ENCODE assay signal across 8 cellular contexts in genomic region chr19:2087621-2088100, GRCh38. TPM values are rescaled to one million over a fixed set of nuclear protein-coding genes. Genes with fewer than 3 reads are reported as not detected.
DNase-seq lines count a peak whose midpoint lies in the region; ATAC-seq, FAIRE-seq and TF ChIP-seq lines count a peak whose summit lies in the region.

No MANE protein-coding gene starts in this region.

- TF ChIP-seq CTCF in RWPE2 (IDR thresholded peaks at IDR 0.05; ENCODE audit: poor library complexity, severe bottlenecking) (no peak), hepatocyte (IDR thresholded peaks at IDR 0.05; ENCODE audit: poor library complexity) (no peak), D721Med (IDR thresholded peaks at IDR 0.05; ENCODE audit: insufficient read depth, missing control alignments) (no peak), coronary artery (IDR thresholded peaks at IDR 0.05) (no peak)

- H3K27me3 ChIP-seq in BLaER1 treated with 17β-estradiol and CSF1 and Interleukin-3, amounts not matched to agents 10 nM and 100 nM: no peaks in the 10 kb centered on the region
- H3K27me3 ChIP-seq in RWPE2 (ENCODE audit: insufficient read depth, poor library complexity, severe bottlenecking) (no peaks in the 10 kb centered on the region), hepatocyte (no peaks in the 10 kb centered on the region)

- no peak for FAIRE-seq in D721Med (lab: Jason Lieb, UNC)

- peak overlapping the region in 6 of 10 experiments; percentile 6 to 88 (median 24); a peak in 10 of 20 replicates for H3K4me3 ChIP-seq in BLaER1 treated with 17β-estradiol and CSF1 and Interleukin-3, amounts not matched to agents 10 nM and 100 nM
- H3K4me3 ChIP-seq in RWPE2 (ENCODE audit: severe bottlenecking): no peak overlapping the region
- H3K4me3 ChIP-seq in hepatocyte: no peak overlapping the region
- no peak overlapping the region for H3K4me3 ChIP-seq in coronary artery

- H3K9me3 ChIP-seq in BLaER1 treated with 17β-estradiol and CSF1 and Interleukin-3, amounts not matched to agents 10 nM and 100 nM (replicated peaks in 1 of 11): peaks cover 0 to 8% (median 0%) of the 10 kb centered on the region in 11 experiments; a peak in 4 of 22 replicates
- no peaks in the 10 kb centered on the region for H3K9me3 ChIP-seq in RWPE2 (ENCODE audit: severe bottlenecking)
- H3K9me3 ChIP-seq in hepatocyte (ENCODE audit: low read depth): no peaks in the 10 kb centered on the region

- H4K20me1 ChIP-seq in BLaER1 treated with 17β-estradiol and CSF1 and Interleukin-3, amounts not matched to agents 10 nM and 100 nM: peaks cover 0 to 34% (median 1%) of the 10 kb centered on the region in 11 experiments; a peak in 12 of 22 replicates
- peaks cover 4% of the 10 kb centered on the region for H4K20me1 ChIP-seq in hepatocyte (ENCODE audit: insufficient read depth, poor library complexity, severe bottlenecking)

- H3K4me2 ChIP-seq in BLaER1 treated with 17β-estradiol and CSF1 and Interleukin-3, amounts not matched to agents 10 nM and 100 nM: peak overlapping the region; percentile 91 to 100 (median 99)
- no peak overlapping the region for H3K4me2 ChIP-seq in hepatocyte

- ATAC-seq in GM18861 (IDR thresholded peaks at IDR 0.05; ENCODE audit: unreplicated experiment): peak; percentile 21
- ATAC-seq in RWPE2 (ENCODE audit: low read depth): no peak
- no peak for ATAC-seq in GM18868 (IDR thresholded peaks at IDR 0.05; ENCODE audit: unreplicated experiment)

- peaks cover 0 to 50% (median 15%) of the 10 kb centered on the region in 11 experiments; a peak in 14 of 22 replicates for H3K36me3 ChIP-seq in BLaER1 treated with 17β-estradiol and CSF1 and Interleukin-3, amounts not matched to agents 10 nM and 100 nM
- H3K36me3 ChIP-seq in RWPE2 (ENCODE audit: low read depth) (peaks cover 50% of the 10 kb centered on the region), hepatocyte (replicated peaks; ENCODE audit: insufficient read depth, low read depth) (no peaks in the 10 kb centered on the region)

- H3K4me1 ChIP-seq in BLaER1 treated with 17β-estradiol and CSF1 and Interleukin-3, amounts not matched to agents 10 nM and 100 nM: peaks cover 77 to 98% (median 93%) of the 10 kb centered on the region in 10 experiments
- peaks cover 66% of the 10 kb centered on the region for H3K4me1 ChIP-seq in RWPE2 (ENCODE audit: insufficient read depth, poor library complexity, severe bottlenecking)
- H3K4me1 ChIP-seq in hepatocyte (ENCODE audit: insufficient read depth): peaks cover 4% of the 10 kb centered on the region

- peak overlapping the region; percentile 90 to 99 (median 94); a peak in 21 of 22 replicates for H3K27ac ChIP-seq in BLaER1 treated with 17β-estradiol and CSF1 and Interleukin-3, amounts not matched to agents 10 nM and 100 nM
- H3K27ac ChIP-seq in RWPE2 (ENCODE audit: poor library complexity, severe bottlenecking): peak overlapping the region; percentile 99
- peak overlapping the region; percentile 7 for H3K27ac ChIP-seq in hepatocyte
- peak overlapping the region in 1 of 2 donors; percentile 43 for H3K27ac ChIP-seq in coronary artery

- H3K9me2 ChIP-seq in hepatocyte (replicated peaks; ENCODE audit: insufficient read depth): no peaks in the 10 kb centered on the region

- no peak overlapping the region for H2AFZ ChIP-seq in hepatocyte

- peaks cover 40% of the 10 kb centered on the region for H3K79me2 ChIP-seq in hepatocyte

- WGBS in hepatocyte (ENCODE audit: low lambda C conversion rate, missing lambda C conversion rate): 97% methylated on average over 14 of the region's 14 CpGs

- peak overlapping the region; percentile 57 to 97 (median 93); a peak in 21 of 22 replicates for H3K9ac ChIP-seq in BLaER1 treated with 17β-estradiol and CSF1 and Interleukin-3, amounts not matched to agents 10 nM and 100 nM

- no peak for DNase-seq in RWPE2 (ENCODE audit: low spot score)
- no peak for DNase-seq in hepatocyte (ENCODE audit: low spot score)
- no peak for DNase-seq in D721Med (ENCODE audit: insufficient read length, low spot score)
- no peak for DNase-seq in coronary artery (ENCODE audit: low spot score)
- DNase-seq in kidney tubule cell (ENCODE audit: low spot score): no peak

RNA-seq across cellular contexts. Expression of gene MOB3A, which starts 8.5 kb away (rescaled TPM):
- total RNA-seq in hepatocyte: 13.5 and 15.7 TPM in 2 replicates
- 25.1 and 27.7 TPM in 2 replicates for polyA plus RNA-seq in hepatocyte

RNA-seq across cellular contexts. Expression of gene IZUMO4, which starts 9.1 kb away (rescaled TPM):
- total RNA-seq in hepatocyte: 0.44 and 1.4 TPM in 2 replicates
- polyA plus RNA-seq in hepatocyte: 2.8 and 4.0 TPM in 2 replicates

RNA-seq across cellular contexts. Expression of gene MKNK2, which starts 36.6 kb away (rescaled TPM):
- 90.4 and 98.2 TPM in 2 replicates for total RNA-seq in hepatocyte
- polyA plus RNA-seq in hepatocyte: 126 and 136 TPM in 2 replicates

Comparison
In these comparisons a context has a peak if more than half of its experiments do, and no peak if none do; other contexts are left out.
1. H3K4me3 ChIP-seq: peak in BLaER1 treated with 17β-estradiol and CSF1 and Interleukin-3, amounts not matched to agents 10 nM and 100 nM (6 of 10); none in RWPE2 (single experiment), hepatocyte (single experiment) and coronary artery (single experiment).